14 cellular contexts compared by ENCODE assay signal in the genomic region with DNA sequence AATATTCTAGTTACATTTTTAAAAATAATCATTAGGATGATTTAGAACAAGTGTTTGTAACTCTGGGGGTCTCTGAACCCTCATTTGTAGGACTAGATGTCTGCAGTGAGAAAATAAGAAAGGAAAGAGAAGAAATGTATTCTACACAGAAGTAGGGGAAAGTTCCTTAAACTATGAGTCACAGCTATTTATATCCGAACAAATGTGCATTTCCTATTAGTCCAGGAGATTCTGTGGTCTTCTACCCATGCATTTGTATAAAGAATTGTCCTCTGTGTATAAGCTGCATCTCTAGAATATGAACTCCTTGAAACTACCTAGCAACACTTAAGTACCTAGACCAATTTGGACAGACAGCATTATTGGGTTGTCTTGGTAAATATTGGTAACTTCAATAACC. TPM values are rescaled to one million over a fixed set of nuclear protein-coding genes. Genes with fewer than 3 reads are reported as not detected.
DNase-seq lines count a peak whose midpoint lies in the region; ATAC-seq and TF ChIP-seq lines count a peak whose summit lies in the region.
"Had no signal": no experiment of that assay in that cellular context is flagged by ENCODE, and none has a peak within 500 bp of the region (broad histone marks: within the 10 kb centered on the region; RNA-seq: fewer than 3 reads in every experiment).

No MANE protein-coding gene starts in this region.

- ATAC-seq in left lobe of liver (no peak), HG03159 (IDR thresholded peaks at IDR 0.05; ENCODE audit: unreplicated experiment) (no peak), sciatic nerve (no peak)
- ATAC-seq: activated naive CD4-positive, alpha-beta T cell treated with anti-CD3 and anti-CD28 coated beads, Interleukin-2, amount 50 U/mL, for 72 hours had no signal

- DNase-seq in AG08395 (ENCODE audit: low spot score): peak; percentile 32
- peak; percentile 63 for DNase-seq in HFF-Myc (ENCODE audit: extremely low read depth, low read depth)
- DNase-seq in amniotic epithelial cell (ENCODE audit: low read depth): peak; percentile 52
- peak; percentile 17 for DNase-seq in glomerular visceral epithelial cell (ENCODE audit: extremely low spot score)
- no peak for DNase-seq in left lobe of liver (ENCODE audit: low spot score)
- no peak for DNase-seq in activated CD4-positive, alpha-beta T cell treated with anti-CD3 and anti-CD28 coated beads, Interleukin-2, amount 50 U/mL, for 4 hours
- DNase-seq in sciatic nerve (ENCODE audit: low spot score): no peak
- DNase-seq: activated CD8-positive, alpha-beta memory T cell treated with anti-CD3 and anti-CD28 coated beads for 24 hours; NCI-H2029; spleen; T-helper 9 cell had no signal

- no peak overlapping the region for H3K4me3 ChIP-seq in HFF-Myc (replicated peaks; ENCODE audit: low read depth, low read length)
- H3K4me3 ChIP-seq: BLaER1, spleen had no signal

- TF ChIP-seq CTCF in HFF-Myc (IDR thresholded peaks at IDR 0.05; ENCODE audit: low read depth, low read length, missing control alignments): no peak

- intact Hi-C loops in sciatic nerve (cut with DNase I): no loop called here

RNA-seq across cellular contexts. Expression of a gene that starts 15.9 kb away (rescaled TPM):
- total RNA-seq in left lobe of liver: 16.3 TPM
- 208 TPM for total RNA-seq in sciatic nerve
- total RNA-seq: activated naive CD4-positive, alpha-beta T cell treated with anti-CD3 and anti-CD28 coated beads, Interleukin-2, amount 50 U/mL, for 72 hours had no signal

Comparison
In these comparisons a context has a peak if more than half of its experiments do, and no peak if none do; other contexts are left out.
1. DNase-seq: peak in AG08395 (single experiment), HFF-Myc (single experiment), amniotic epithelial cell (single experiment) and glomerular visceral epithelial cell (single experiment); none in left lobe of liver (single experiment), activated CD4-positive, alpha-beta T cell treated with anti-CD3 and anti-CD28 coated beads, Interleukin-2, amount 50 U/mL, for 4 hours (0 of 2) and sciatic nerve (single experiment).
2. RNA of a gene that starts 15.9 kb away (total RNA-seq): 208 TPM in sciatic nerve (single experiment); 16.3 TPM in left lobe of liver (single experiment); every median in the first group is over 10 times any median in the second.